1 cellular context compared by ENCODE assay signal in genomic region chr17:42577532-42578281, GRCh38.
TF ChIP-seq lines count a peak whose summit lies in the region.

PSMC3IP (minus strand) TSS chr17:42577729; CDS start chr17:42577686, 43 bp downstream.

TF ChIP-seq in H1, 55 proteins besides CTCF, POLR2A, EP300 and RAD21:
- TF ChIP-seq YY1 (IDR thresholded peaks at IDR 0.05; ENCODE audit: low read depth, low read length) (peak; percentile 68; the same call in 1 of the 2 replicates), PHF8 (conservative IDR thresholded peaks at IDR 0.05; ENCODE audit: low read depth, low read length) (peak; percentile 72), GABPA (IDR thresholded peaks at IDR 0.05; ENCODE audit: borderline replicate concordance, insufficient read depth, low read length) (peak; percentile 95), KDM4A (IDR thresholded peaks at IDR 0.05; ENCODE audit: low read depth, low read length, severe bottlenecking) (peak; percentile 70), TAF7 (optimal IDR thresholded peaks at IDR 0.05; ENCODE audit: borderline replicate concordance, low read depth, low read length) (peak; percentile 68), POLR2AphosphoS5 (IDR thresholded peaks at IDR 0.05; ENCODE audit: low read depth, low read length) (peak; percentile 75), BRCA1 (IDR thresholded peaks at IDR 0.05; ENCODE audit: low read depth, low read length) (no peak), SP4 (IDR thresholded peaks at IDR 0.05; ENCODE audit: low read length) (no peak), NRF1 (IDR thresholded peaks at IDR 0.05; ENCODE audit: low read depth, low read length) (no peak; the same call in 1 of the 2 replicates), TBP (IDR thresholded peaks at IDR 0.05; ENCODE audit: low read depth, low read length) (peak; percentile 73), KDM5A (IDR thresholded peaks at IDR 0.05; ENCODE audit: low read length) (peak; percentile 58; the same call in 1 of the 2 replicates), SIN3A (conservative IDR thresholded peaks at IDR 0.05 in 1 of 2, IDR thresholded peaks at IDR 0.05 in 1 of 2; ENCODE audit: low read depth in 1 of 2, low read length in 2 of 2) (peak; percentile 67 to 88; a peak in 2 of 4 replicates), CTBP2 (IDR thresholded peaks at IDR 0.05; ENCODE audit: borderline replicate concordance, insufficient read depth, insufficient read length, low read length) (peak; percentile 27), HDAC2 (IDR thresholded peaks at IDR 0.05; ENCODE audit: borderline replicate concordance in 1 of 2, low read depth in 2 of 2, low read length in 2 of 2) (peak in 1 of 2 experiments; percentile 49; a peak in 1 of 4 replicates), CHD2 (IDR thresholded peaks at IDR 0.05; ENCODE audit: low read length) (0 out of 2 replicates have a peak, but pooled peaks have one; percentile 10), EGR1 (IDR thresholded peaks at IDR 0.05; ENCODE audit: borderline replicate concordance, low read depth, low read length) (peak; percentile 56; the same call in 1 of the 2 replicates), E2F6 (IDR thresholded peaks at IDR 0.05) (peak; percentile 69), ASH2L (IDR thresholded peaks at IDR 0.05; ENCODE audit: low read length) (peak; percentile 77), TAF1 (IDR thresholded peaks at IDR 0.05; ENCODE audit: low read depth, low read length) (peak; percentile 89), SIX5 (IDR thresholded peaks at IDR 0.05; ENCODE audit: low read depth, low read length) (no peak), CREB1 (IDR thresholded peaks at IDR 0.05) (peak; percentile 86), SRF (IDR thresholded peaks at IDR 0.05; ENCODE audit: low read depth, low read length) (0 out of 2 replicates have a peak, but pooled peaks have one; percentile 28), SP1 (IDR thresholded peaks at IDR 0.05; ENCODE audit: low read depth, low read length) (peak; percentile 84), SAP30 (IDR thresholded peaks at IDR 0.05; ENCODE audit: insufficient read depth, insufficient replicate concordance, low read length) (peak; percentile 28), ATF2 (IDR thresholded peaks at IDR 0.05; ENCODE audit: low read length) (no peak), RFX5 (IDR thresholded peaks at IDR 0.05; ENCODE audit: borderline replicate concordance, low read depth, low read length) (no peak), MAX (IDR thresholded peaks at IDR 0.05) (peak; percentile 47; the same call in 1 of the 2 replicates), SP2 (IDR thresholded peaks at IDR 0.05; ENCODE audit: low read length) (peak; percentile 24; the same call in 1 of the 2 replicates)
